In genomic region chr6:26597821-26598220, GRCh38 we compare ENCODE assay signal across 10 cellular contexts. TPM values are rescaled to one million over a fixed set of nuclear protein-coding genes. Genes with fewer than 3 reads are reported as not detected.
DNase-seq lines count a peak whose midpoint lies in the region; ATAC-seq, FAIRE-seq and TF ChIP-seq lines count a peak whose summit lies in the region.
"Had no signal": no experiment of that assay in that cellular context is flagged by ENCODE, and none has a peak within 500 bp of the region (broad histone marks: within the 10 kb centered on the region; RNA-seq: fewer than 3 reads in every experiment).

No MANE protein-coding gene starts in this region.

- peak overlapping the region in 2 of 3 donors; percentile 82 to 91 for H3K27ac Mint-ChIP-seq in CD4-positive, CD25-positive, alpha-beta regulatory T cell
- no peak overlapping the region for H3K27ac Mint-ChIP-seq in endodermal cell
- H3K27ac Mint-ChIP-seq: dendritic cell treated with granulocyte-macrophage colony-stimulating factor and Interleukin-4, amounts not matched to agents 40 ng/mL and 50 ng/mL, for 4 days had no signal

- peaks cover 4 to 26% (median 17%) of the 10 kb centered on the region in 4 donors for H3K4me1 Mint-ChIP-seq in CD4-positive, CD25-positive, alpha-beta regulatory T cell
- peaks cover 7% of the 10 kb centered on the region for H3K4me1 Mint-ChIP-seq in endodermal cell

- intact Hi-C loops in pancreas (cut with DNase I) = loop anchor here in 1 of 3 donors (5.0 kb wide), 1 partner anchor 256 kb away; no protein-coding TSS in a partner anchor

- no peak for TF ChIP-seq POLR2A in GM12891 (IDR thresholded peaks at IDR 0.05; ENCODE audit: low read depth, low read length)

- H3K9me3 Mint-ChIP-seq in CD4-positive, CD25-positive, alpha-beta regulatory T cell = no peaks in the 10 kb centered on the region
- H3K9me3 Mint-ChIP-seq in endodermal cell = no peaks in the 10 kb centered on the region
- H3K9me3 Mint-ChIP-seq: dendritic cell treated with granulocyte-macrophage colony-stimulating factor and Interleukin-4, amounts not matched to agents 40 ng/mL and 50 ng/mL, for 4 days had no signal

- no peak overlapping the region for H3K4me3 Mint-ChIP-seq in CD4-positive, CD25-positive, alpha-beta regulatory T cell
- no peak overlapping the region for H3K4me3 Mint-ChIP-seq in endodermal cell
- H3K4me3 Mint-ChIP-seq: dendritic cell treated with granulocyte-macrophage colony-stimulating factor and Interleukin-4, amounts not matched to agents 40 ng/mL and 50 ng/mL, for 4 days had no signal

- ATAC-seq in CD4-positive, CD25-positive, alpha-beta regulatory T cell (ENCODE audit: low read depth in 2 of 2) = no peak
- ATAC-seq in pancreas (no peak), HG02610 (IDR thresholded peaks at IDR 0.05; ENCODE audit: unreplicated experiment) (no peak), HG03280 (IDR thresholded peaks at IDR 0.05; ENCODE audit: unreplicated experiment) (no peak), GM18858 (IDR thresholded peaks at IDR 0.05; ENCODE audit: unreplicated experiment) (no peak)

- no peaks in the 10 kb centered on the region for H3K9me3 ChIP-seq in CD4-positive, CD25-positive, alpha-beta regulatory T cell (ENCODE audit: control insufficient read depth in 2 of 2, low read length in 2 of 2)
- H3K9me3 ChIP-seq in endodermal cell (ENCODE audit: control insufficient read depth, low read length) = no peaks in the 10 kb centered on the region
- no peaks in the 10 kb centered on the region for H3K9me3 ChIP-seq in pancreas

- H3K4me1 ChIP-seq in CD4-positive, CD25-positive, alpha-beta regulatory T cell (ENCODE audit: control insufficient read depth, insufficient read depth, low read length, poor library complexity, severe bottlenecking) = peaks cover 28% of the 10 kb centered on the region
- H3K4me1 ChIP-seq in endodermal cell (ENCODE audit: control insufficient read depth, insufficient read depth, low read length) (no peaks in the 10 kb centered on the region), pancreas (peaks cover 0 to 18% (median 0%) of the 10 kb centered on the region in 3 donors)

- WGBS in endodermal cell (ENCODE audit: insufficient coverage in 1 of 2, insufficient read length in 1 of 2), 2 experiments = 84 to 95% methylated on average over 17 to 21 of the region's 21 CpGs
- 60 to 70% methylated on average over 16 to 21 of the region's 21 CpGs for WGBS in pancreas, 2 donors

- H3K36me3 ChIP-seq in CD4-positive, CD25-positive, alpha-beta regulatory T cell (ENCODE audit: control insufficient read depth, insufficient read depth, low read length) = peaks cover 21% of the 10 kb centered on the region
- H3K36me3 ChIP-seq in endodermal cell (ENCODE audit: control insufficient read depth, insufficient read depth, low read length) = peaks cover 14% of the 10 kb centered on the region
- H3K36me3 ChIP-seq in pancreas = peaks cover 0 to 5% (median 0%) of the 10 kb centered on the region in 3 donors

- peak overlapping the region; percentile 95 for H3K4me3 ChIP-seq in CD4-positive, CD25-positive, alpha-beta regulatory T cell (ENCODE audit: low read depth, low read length)
- peak overlapping the region; percentile 99 for H3K4me3 ChIP-seq in Jurkat, Clone E6-1 (ENCODE audit: low read length)
- H3K4me3 ChIP-seq in endodermal cell (ENCODE audit: low read length) (peak overlapping the region; percentile 95), pancreas (peak overlapping the region; percentile 88 to 100 (median 94))

- peaks cover 2% of the 10 kb centered on the region for H3K27me3 Mint-ChIP-seq in CD4-positive, CD25-positive, alpha-beta regulatory T cell
- H3K27me3 Mint-ChIP-seq in endodermal cell (ENCODE audit: insufficient read depth) = peaks cover 8% of the 10 kb centered on the region

- peaks cover 19% of the 10 kb centered on the region for H3K36me3 Mint-ChIP-seq in CD4-positive, CD25-positive, alpha-beta regulatory T cell
- peaks cover 15% of the 10 kb centered on the region for H3K36me3 Mint-ChIP-seq in endodermal cell (ENCODE audit: low read depth)

- no peak for FAIRE-seq in pancreas (lab: Jason Lieb, UNC)
- no peak for FAIRE-seq in GM12891 (lab: Jason Lieb, UNC)

- no peak for TF ChIP-seq CTCF in endodermal cell (conservative IDR thresholded peaks at IDR 0.05)
- TF ChIP-seq CTCF in pancreas (IDR thresholded peaks at IDR 0.05) = no peak

- no peak overlapping the region for H3K9ac ChIP-seq in endodermal cell (ENCODE audit: extremely low read depth, low read length, poor library complexity, severe bottlenecking)

- peaks cover 20% of the 10 kb centered on the region for H3K27me3 ChIP-seq in CD4-positive, CD25-positive, alpha-beta regulatory T cell (ENCODE audit: control insufficient read depth, insufficient read depth, low read length)
- H3K27me3 ChIP-seq in endodermal cell (ENCODE audit: control insufficient read depth, insufficient read depth, low read length, poor library complexity, severe bottlenecking) (peaks cover 5% of the 10 kb centered on the region), pancreas (peaks cover 0 to 16% (median 3%) of the 10 kb centered on the region in 4 donors)

- H3K27ac ChIP-seq in CD4-positive, CD25-positive, alpha-beta regulatory T cell (ENCODE audit: insufficient read depth, low read length, poor library complexity, severe bottlenecking) = peak overlapping the region; percentile 90
- no peak overlapping the region for H3K27ac ChIP-seq in endodermal cell (ENCODE audit: low read depth, low read length)
- no peak overlapping the region for H3K27ac ChIP-seq in pancreas

- no peak for DNase-seq in CD4-positive, CD25-positive, alpha-beta regulatory T cell
- DNase-seq in Jurkat, Clone E6-1 (ENCODE audit: low read depth, low spot score) = no peak
- DNase-seq in endodermal cell (no peak), pancreas (peak in 1 of 6 donors; percentile 62), GM12891 (ENCODE audit: insufficient read length, low spot score) (no peak)
- DNase-seq: T1000 had no signal

TF ChIP-seq in GM12891, 5 proteins besides CTCF, POLR2A, EP300 and RAD21:
- TF ChIP-seq TAF1 (IDR thresholded peaks at IDR 0.05; ENCODE audit: low read depth, low read length) (no peak), POU2F2 (IDR thresholded peaks at IDR 0.05; ENCODE audit: low read depth, low read length) (no peak), POLR2AphosphoS5 (IDR thresholded peaks at IDR 0.05; ENCODE audit: low read depth, low read length) (no peak), SPI1 (IDR thresholded peaks at IDR 0.05; ENCODE audit: low read depth, low read length) (no peak), PAX5 (IDR thresholded peaks at IDR 0.05; ENCODE audit: insufficient read depth, low read length, severe bottlenecking) (no peak)
TF ChIP-seq in GM12891: peak in this region for 0.

RNA-seq across cellular contexts. Expression of gene ABT1, which starts 1.1 kb away (rescaled TPM):
- total RNA-seq in CD4-positive, CD25-positive, alpha-beta regulatory T cell = 29.4 TPM
- polyA plus RNA-seq in CD4-positive, CD25-positive, alpha-beta regulatory T cell = 10 to 100 TPM; 53.7 to 64.0 (median 57.9) TPM
- polyA plus RNA-seq in Jurkat, Clone E6-1 (2012; ENCODE audit: insufficient read depth, insufficient read length) = 25.6 TPM
- total RNA-seq in endodermal cell = 10 to 100 TPM; 19.7 to 22.6 TPM
- 19.8 TPM for polyA plus RNA-seq in endodermal cell (2013, experiment 1 of 2)
- polyA plus RNA-seq in endodermal cell (2013, experiment 2 of 2) = 18.5 TPM
- total RNA-seq in pancreas = 1 to 10 TPM; 3.5 to 6.9 (median 5.5) TPM
- polyA plus RNA-seq in pancreas = 10 to 100 TPM in 1 of 2 donors, 1 to 10 TPM in 1; 5.7 to 10.2 TPM
- 18.4 TPM for polyA plus RNA-seq in GM12891 (2012; ENCODE audit: low read depth, missing spikeins)

RNA-seq across cellular contexts. Expression of gene HMGN4, which starts 59.7 kb away (rescaled TPM):
- total RNA-seq in CD4-positive, CD25-positive, alpha-beta regulatory T cell = 59.5 TPM
- polyA plus RNA-seq in CD4-positive, CD25-positive, alpha-beta regulatory T cell = 100 to 1,000 TPM; 177 to 214 (median 197) TPM
- 84.0 TPM for polyA plus RNA-seq in Jurkat, Clone E6-1 (2012; ENCODE audit: insufficient read depth, insufficient read length)
- 10 to 100 TPM; 48.8 to 79.8 TPM for total RNA-seq in endodermal cell
- 67.9 TPM for polyA plus RNA-seq in endodermal cell (2013, experiment 1 of 2)
- 65.5 TPM for polyA plus RNA-seq in endodermal cell (2013, experiment 2 of 2)
- 10 to 100 TPM; 10.8 to 24.2 (median 13.2) TPM for total RNA-seq in pancreas
- polyA plus RNA-seq in pancreas = 10 to 100 TPM in 1 of 2 donors, 1 to 10 TPM in 1; 8.8 to 20.1 TPM
- 46.8 TPM for polyA plus RNA-seq in GM12891 (2012; ENCODE audit: low read depth, missing spikeins)
